ENCODE assay signal across 22 cellular contexts in genomic region chr11:19060629-19061028, GRCh38. TPM values are rescaled to one million over a fixed set of nuclear protein-coding genes. Genes with fewer than 3 reads are reported as not detected.
DNase-seq lines count a peak whose midpoint lies in the region; ATAC-seq and TF ChIP-seq lines count a peak whose summit lies in the region.
"Had no signal": no experiment of that assay in that cellular context is flagged by ENCODE, and none has a peak within 500 bp of the region (broad histone marks: within the 10 kb centered on the region; RNA-seq: fewer than 3 reads in every experiment).

Gene MRGPRX2 (minus strand): TSS chr11:19060717. CDS start chr11:19056402, 4,315 bp downstream.

- H3K36me3 ChIP-seq in uterus = no peaks in the 10 kb centered on the region

- H3K4me1 Mint-ChIP-seq in stimulated activated naive CD8-positive, alpha-beta T cell treated with anti-CD3 and anti-CD28 coated beads, Interleukin-15, amount 100 ng/mL, for 72 hours = peaks cover 17% of the 10 kb centered on the region

- no peak within 1 kb of the TSS for H3K4me3 Mint-ChIP-seq in stimulated activated naive CD8-positive, alpha-beta T cell treated with anti-CD3 and anti-CD28 coated beads, Interleukin-15, amount 100 ng/mL, for 72 hours
- H3K4me3 Mint-ChIP-seq: stimulated activated naive CD8-positive, alpha-beta T cell treated with anti-CD3 and anti-CD28 coated beads, Interleukin-15, Interleukin-2, amounts not matched to agents 100 ng/mL and 50 ng/mL, for 24 hours had no signal

- H3K27ac ChIP-seq in uterus = no peak within 1 kb of the TSS

- H3K27me3 Mint-ChIP-seq in stimulated activated naive CD8-positive, alpha-beta T cell treated with anti-CD3 and anti-CD28 coated beads, Interleukin-15, amount 100 ng/mL, for 72 hours = peaks cover 25% of the 10 kb centered on the region

- peak; percentile 42 for DNase-seq in stimulated activated CD4-positive, alpha-beta T cell treated with anti-CD3 and anti-CD28 coated beads, Interleukin-15, amount 100 ng/mL, for 24 hours
- DNase-seq in stimulated activated CD4-positive, alpha-beta T cell treated with anti-CD3 and anti-CD28 coated beads, Interleukin-4, amount 100 ng/mL, for 1 hour = no peak
- DNase-seq in OCI-M1 (lab: John Stamatoyannopoulos, UW) (peak; percentile 37), amniotic epithelial cell (ENCODE audit: low read depth) (peak; percentile 16), uterus (no peak)
- DNase-seq in stimulated activated naive CD8-positive, alpha-beta T cell treated with anti-CD3 and anti-CD28 coated beads, Interleukin-15, amount 100 ng/mL, for 72 hours = no peak
- DNase-seq: activated naive CD4-positive, alpha-beta T cell treated with Interleukin-2 at 50 U/mL for 16 hours; Calu3; mammary epithelial cell; NCI-H1092; NCI-H2081 treated with DMSO at 0.1 percent for 48 hours; NCI-H510A; right cardiac atrium; trophoblast cell had no signal

- H3K9me3 ChIP-seq in uterus = no peaks in the 10 kb centered on the region

- intact Hi-C loops in uterus (cut with DNase I; ENCODE audit: low total_unique reads) = no loop called here

- ATAC-seq in stimulated activated naive CD8-positive, alpha-beta T cell treated with anti-CD3 and anti-CD28 coated beads, Interleukin-15, amount 100 ng/mL, for 72 hours = peak; percentile 75
- no peak for ATAC-seq in GM18873 (IDR thresholded peaks at IDR 0.05; ENCODE audit: low FRiP score, unreplicated experiment)
- ATAC-seq in GM21515 (IDR thresholded peaks at IDR 0.05; ENCODE audit: unreplicated experiment) = no peak
- ATAC-seq: right cardiac atrium had no signal

- H3K27me3 ChIP-seq in uterus = no peaks in the 10 kb centered on the region

- no peak within 1 kb of the TSS for H3K4me3 ChIP-seq in uterus

- peak within 1 kb of the TSS in 1 of 2 donors; percentile 49 for H3K27ac Mint-ChIP-seq in stimulated activated naive CD8-positive, alpha-beta T cell treated with anti-CD3 and anti-CD28 coated beads, Interleukin-15, amount 100 ng/mL, for 72 hours
- H3K27ac Mint-ChIP-seq: stimulated activated naive CD8-positive, alpha-beta T cell treated with anti-CD3 and anti-CD28 coated beads, Interleukin-15, Interleukin-2, amounts not matched to agents 100 ng/mL and 50 ng/mL, for 24 hours had no signal

- no peak for TF ChIP-seq CTCF in uterus (IDR thresholded peaks at IDR 0.05)

- TF ChIP-seq POLR2A in uterus (IDR thresholded peaks at IDR 0.05) = no peak

- no peaks in the 10 kb centered on the region for H3K4me1 ChIP-seq in uterus

- no peaks in the 10 kb centered on the region for H3K9me3 Mint-ChIP-seq in stimulated activated naive CD8-positive, alpha-beta T cell treated with anti-CD3 and anti-CD28 coated beads, Interleukin-15, amount 100 ng/mL, for 72 hours
- H3K9me3 Mint-ChIP-seq: stimulated activated naive CD8-positive, alpha-beta T cell treated with anti-CD3 and anti-CD28 coated beads, Interleukin-15, Interleukin-2, amounts not matched to agents 100 ng/mL and 50 ng/mL, for 24 hours had no signal

RNA-seq across cellular contexts. Expression of gene MRGPRX2, which starts in this region (rescaled TPM):
- total RNA-seq in uterus = under 1 TPM in 1 of 4 donors, not detected in 3; 0.27 TPM
- total RNA-seq: Calu3, fibroblast of villous mesenchyme, G401, H1, kidney epithelial cell, mammary epithelial cell, osteocyte, right cardiac atrium had no signal

Comparison
In these comparisons a context has a peak if more than half of its experiments do, and no peak if none do; other contexts are left out.
1. DNase-seq: peak in stimulated activated CD4-positive, alpha-beta T cell treated with anti-CD3 and anti-CD28 coated beads, Interleukin-15, amount 100 ng/mL, for 24 hours (single experiment), OCI-M1 (single experiment) and amniotic epithelial cell (single experiment); none in stimulated activated CD4-positive, alpha-beta T cell treated with anti-CD3 and anti-CD28 coated beads, Interleukin-4, amount 100 ng/mL, for 1 hour (single experiment), stimulated activated naive CD8-positive, alpha-beta T cell treated with anti-CD3 and anti-CD28 coated beads, Interleukin-15, amount 100 ng/mL, for 72 hours (0 of 2) and uterus (0 of 2).